Comparison of ENCODE assay signal across 8 cellular contexts in genomic region chr5:7397005-7397546, GRCh38. TPM values are rescaled to one million over a fixed set of nuclear protein-coding genes. Genes with fewer than 3 reads are reported as not detected.
DNase-seq lines count a peak whose midpoint lies in the region; ATAC-seq lines count a peak whose summit lies in the region.

No MANE protein-coding gene starts in this region.

- ATAC-seq in GM18519 (IDR thresholded peaks at IDR 0.05; ENCODE audit: low FRiP score, unreplicated experiment): no peak

- H3K4me1 ChIP-seq in esophagus (ENCODE audit: control insufficient read depth in 2 of 2, insufficient read depth in 2 of 2, low read length in 1 of 2) (peaks cover 2 to 3% of the 10 kb centered on the region in 2 donors), neuronal stem cell (ENCODE audit: control insufficient read depth in 2 of 2, insufficient read depth in 1 of 2, low read depth in 1 of 2, low read length in 2 of 2) (no peaks in the 10 kb centered on the region)

- H3K9me3 ChIP-seq in esophagus (ENCODE audit: control insufficient read depth in 2 of 2, insufficient read depth in 1 of 2, low read depth in 1 of 2, low read length in 1 of 2) (peaks cover 0 to 2% of the 10 kb centered on the region in 2 donors), neuronal stem cell (replicated peaks in 1 of 2; ENCODE audit: control insufficient read depth in 2 of 2, insufficient read depth in 1 of 2, low read depth in 1 of 2, low read length in 2 of 2) (no peaks in the 10 kb centered on the region)

- H3K27ac ChIP-seq in esophagus (ENCODE audit: low read depth in 2 of 2, low read length in 1 of 2) (no peak overlapping the region), neuronal stem cell (replicated peaks; ENCODE audit: low read length) (no peak overlapping the region)

- peak; percentile 42 for DNase-seq in DMS153 (lab: John Stamatoyannopoulos, UW)
- peak; percentile 25 for DNase-seq in NCI-H510A (lab: John Stamatoyannopoulos, UW)
- DNase-seq in neuronal stem cell (ENCODE audit: low spot score): no peak
- DNase-seq in COLO829 (ENCODE audit: low spot score): no peak
- no peak for DNase-seq in HuH-7 (ENCODE audit: low spot score)
- DNase-seq in CD1c-positive myeloid dendritic cell (ENCODE audit: extremely low spot score): no peak

- no peaks in the 10 kb centered on the region for H3K36me3 ChIP-seq in esophagus (ENCODE audit: control insufficient read depth in 2 of 2, insufficient read depth in 2 of 2, low read length in 1 of 2)
- H3K36me3 ChIP-seq in neuronal stem cell (replicated peaks in 1 of 2; ENCODE audit: control insufficient read depth in 2 of 2, insufficient read depth in 2 of 2, low read length in 2 of 2): no peaks in the 10 kb centered on the region

- no peak overlapping the region for H2BK15ac ChIP-seq in neuronal stem cell (ENCODE audit: low read length)

- H4K8ac ChIP-seq in neuronal stem cell (ENCODE audit: low read depth, low read length): no peak overlapping the region

- H2BK120ac ChIP-seq in neuronal stem cell (ENCODE audit: low read depth, low read length): no peak overlapping the region

- no peak overlapping the region for H3K23ac ChIP-seq in neuronal stem cell (ENCODE audit: low read depth, low read length, poor library complexity)

- H4K91ac ChIP-seq in neuronal stem cell (ENCODE audit: low read depth, low read length, poor library complexity): no peak overlapping the region

- no peak overlapping the region for H2BK12ac ChIP-seq in neuronal stem cell (ENCODE audit: low read length)

- H2AFZ ChIP-seq in neuronal stem cell (ENCODE audit: low read length): peak overlapping the region; percentile 96

- no peaks in the 10 kb centered on the region for H3K79me1 ChIP-seq in neuronal stem cell (ENCODE audit: low read depth, low read length)

- H2BK5ac ChIP-seq in neuronal stem cell (ENCODE audit: low read length): no peak overlapping the region

- no peak overlapping the region for H3K9ac ChIP-seq in neuronal stem cell (ENCODE audit: low read depth, low read length, poor library complexity)

- H3K4me3 ChIP-seq in esophagus (ENCODE audit: low read depth in 1 of 2, low read length in 2 of 2) (peak overlapping the region; percentile 40 to 42), neuronal stem cell (ENCODE audit: low read length in 2 of 2) (peak overlapping the region; percentile 77 to 89)

- peak overlapping the region; percentile 96 for H3K4me2 ChIP-seq in neuronal stem cell (ENCODE audit: insufficient read depth, low read length, poor library complexity, severe bottlenecking)

- no peak overlapping the region for H2AK5ac ChIP-seq in neuronal stem cell (ENCODE audit: low read depth, low read length)

- no peak overlapping the region for H3K18ac ChIP-seq in neuronal stem cell (ENCODE audit: low read length)

- no peak overlapping the region for H3K14ac ChIP-seq in neuronal stem cell (ENCODE audit: low read length)

- no peak overlapping the region for H3K4ac ChIP-seq in neuronal stem cell (ENCODE audit: low read length)

- H3K27me3 ChIP-seq in esophagus (ENCODE audit: control insufficient read depth in 1 of 2, insufficient read depth in 2 of 2, low read length in 2 of 2): no peaks in the 10 kb centered on the region
- peaks cover 0 to 9% (median 0%) of the 10 kb centered on the region in 3 experiments for H3K27me3 ChIP-seq in neuronal stem cell (ENCODE audit: control insufficient read depth in 3 of 3, insufficient read depth in 3 of 3, low read depth in 1 of 3, low read length in 3 of 3)

- WGBS in esophagus, 2 donors: 2 to 3% methylated on average over 11 of the region's 11 CpGs
- no CpG with 5 or more reads among the region's 11 CpGs for WGBS in neuronal stem cell (ENCODE audit: extremely low coverage in 2 of 2, insufficient read length in 2 of 2, insufficient replicate concordance in 1 of 2), 2 donors

RNA-seq across cellular contexts. Expression of gene ADCY2, which starts 1.1 kb away (rescaled TPM):
- under 1 TPM; 0.06 to 0.76 TPM for polyA plus RNA-seq in esophagus
- polyA plus RNA-seq in neuronal stem cell (2013, experiment 1 of 2): 1.9 TPM
- polyA plus RNA-seq in neuronal stem cell (2013, experiment 2 of 2): 1.7 TPM

Comparison
In these comparisons a context has a peak if more than half of its experiments do, and no peak if none do; other contexts are left out.
1. DNase-seq: peak in DMS153 (single experiment) and NCI-H510A (single experiment); none in neuronal stem cell (single experiment), COLO829 (single experiment), HuH-7 (single experiment) and CD1c-positive myeloid dendritic cell (single experiment).